Comparison of ENCODE assay signal across 11 cellular contexts in the genomic region with DNA sequence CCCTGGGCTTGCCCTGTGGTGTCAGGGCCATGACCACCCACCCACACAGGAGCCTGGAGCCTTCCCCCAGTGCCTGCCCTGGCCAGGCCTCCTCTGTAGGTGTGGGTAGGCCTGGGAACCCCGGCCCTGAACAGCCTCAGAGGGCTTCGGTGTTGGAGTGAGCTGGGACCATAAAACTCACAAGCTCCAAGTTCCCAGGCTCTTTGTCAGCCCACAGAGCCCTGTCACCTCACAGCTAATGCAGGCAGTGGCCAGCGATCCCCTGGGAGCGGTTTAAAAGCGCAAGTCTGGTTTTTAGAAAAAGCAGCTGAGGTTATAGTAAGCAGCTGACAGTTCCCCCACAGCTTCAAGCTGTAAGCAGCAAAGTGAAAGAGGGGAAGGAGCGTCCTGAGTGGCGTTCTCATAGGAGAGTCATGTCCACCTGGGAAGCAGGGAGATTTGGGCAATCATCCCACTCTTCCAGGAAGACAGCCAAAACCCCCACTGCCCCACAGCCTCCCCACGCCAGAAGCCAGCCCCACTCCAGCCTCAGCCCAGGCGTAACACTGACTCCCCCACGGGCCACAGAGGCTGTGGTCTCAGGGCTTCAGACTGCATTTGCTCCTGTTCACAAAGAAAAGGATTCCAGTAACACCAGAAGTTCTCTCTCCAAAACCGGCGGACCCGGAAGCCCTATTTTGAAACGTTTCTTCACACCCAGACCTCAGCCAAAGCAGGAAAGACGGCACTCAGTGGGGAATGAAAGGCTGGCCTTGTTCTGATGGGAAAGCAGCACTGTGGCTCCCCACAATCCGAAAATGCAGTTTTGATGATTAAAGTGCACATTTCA. TPM values are rescaled to one million over a fixed set of nuclear protein-coding genes. Genes with fewer than 3 reads are reported as not detected.
DNase-seq lines count a peak whose midpoint lies in the region; ATAC-seq, FAIRE-seq and TF ChIP-seq lines count a peak whose summit lies in the region.
"Had no signal": no experiment of that assay in that cellular context is flagged by ENCODE, and none has a peak within 500 bp of the region (broad histone marks: within the 10 kb centered on the region; RNA-seq: fewer than 3 reads in every experiment).

No MANE protein-coding gene starts in this region.

- intact Hi-C loops in left ventricle myocardium inferior (cut with micrococcal nuclease) (no loop called here), sciatic nerve (cut with DNase I) (no loop called here)
- intact Hi-C loops in naive thymus-derived CD4-positive, alpha-beta T cell (cut with micrococcal nuclease): no loop called here

- POLR2A ChIA-PET in naive thymus-derived CD4-positive, alpha-beta T cell (lab: Charles Lee): no interaction called here

- ATAC-seq in sciatic nerve (peak; percentile 75), GM18907 (IDR thresholded peaks at IDR 0.05; ENCODE audit: unreplicated experiment) (no peak)
- ATAC-seq in naive thymus-derived CD4-positive, alpha-beta T cell: no peak
- ATAC-seq: foreskin keratinocyte had no signal

- WGBS in small intestine, 3 donors: 59 to 83% (median 72%) methylated on average over 16 of the region's 16 CpGs

- peak overlapping the region in 1 of 9 donors; percentile 41 for H3K27ac Mint-ChIP-seq in naive thymus-derived CD4-positive, alpha-beta T cell
- H3K27ac Mint-ChIP-seq: T-helper 1 cell treated with Interleukin-12 subunit alpha and Interleukin-12 subunit beta and Interleukin-4 antibody, amounts not matched to agents 30 μg/mL and 1 μg/mL, for 36 hours had no signal

- DNase-seq in GM03348 (ENCODE audit: low spot score) (peak; percentile 15), adipocyte (ENCODE audit: low read depth) (no peak), left ventricle myocardium inferior (peak; percentile 33), sciatic nerve (ENCODE audit: low spot score) (no peak), small intestine (no peak), COR-L47 (lab: John Stamatoyannopoulos, UW) (no peak)
- no peak for DNase-seq in naive thymus-derived CD4-positive, alpha-beta T cell
- DNase-seq: foreskin keratinocyte had no signal

- H3K4me3 ChIP-seq in adipocyte (ENCODE audit: low read length) (no peak overlapping the region), left ventricle myocardium inferior (peak overlapping the region; percentile 40), small intestine (ENCODE audit: low read depth in 1 of 2, low read length in 2 of 2) (no peak overlapping the region)
- H3K4me3 ChIP-seq in naive thymus-derived CD4-positive, alpha-beta T cell (ENCODE audit: low read length): no peak overlapping the region

- FAIRE-seq in small intestine (lab: Jason Lieb, UNC): no peak

- H3K4me1 Mint-ChIP-seq in naive thymus-derived CD4-positive, alpha-beta T cell: no peaks in the 10 kb centered on the region

- H3K4me3 Mint-ChIP-seq in naive thymus-derived CD4-positive, alpha-beta T cell: no peak overlapping the region
- H3K4me3 Mint-ChIP-seq: T-helper 1 cell treated with Interleukin-12 subunit alpha and Interleukin-12 subunit beta and Interleukin-4 antibody, amounts not matched to agents 30 μg/mL and 1 μg/mL, for 36 hours had no signal

- no peak for TF ChIP-seq CTCF in left ventricle myocardium inferior (IDR thresholded peaks at IDR 0.05; ENCODE audit: borderline replicate concordance)

- peak overlapping the region; percentile 69 for H3K27ac ChIP-seq in left ventricle myocardium inferior (replicated peaks)
- no peak overlapping the region for H3K27ac ChIP-seq in small intestine (ENCODE audit: low read depth in 1 of 2, low read length in 1 of 2)
- H3K27ac ChIP-seq in naive thymus-derived CD4-positive, alpha-beta T cell (ENCODE audit: low read depth, low read length): no peak overlapping the region
- H3K27ac ChIP-seq: foreskin keratinocyte, neutrophil had no signal

- H3K4me1 ChIP-seq in adipocyte (ENCODE audit: control insufficient read depth, insufficient read depth, low read length): peaks cover 19% of the 10 kb centered on the region
- peaks cover 6% of the 10 kb centered on the region for H3K4me1 ChIP-seq in left ventricle myocardium inferior
- H3K4me1 ChIP-seq in small intestine (ENCODE audit: control insufficient read depth in 2 of 2, insufficient read depth in 1 of 2, low read depth in 1 of 2, low read length in 1 of 2): no peaks in the 10 kb centered on the region
- no peaks in the 10 kb centered on the region for H3K4me1 ChIP-seq in naive thymus-derived CD4-positive, alpha-beta T cell (ENCODE audit: control insufficient read depth in 2 of 2, insufficient read depth in 2 of 2, low read length in 2 of 2)
- H3K4me1 ChIP-seq: foreskin keratinocyte had no signal

- H3K36me3 ChIP-seq in adipocyte (ENCODE audit: control insufficient read depth, insufficient read depth, low read length, severe bottlenecking) (no peaks in the 10 kb centered on the region), left ventricle myocardium inferior (no peaks in the 10 kb centered on the region), small intestine (ENCODE audit: control insufficient read depth in 2 of 2, insufficient read depth in 2 of 2, low read length in 2 of 2) (no peaks in the 10 kb centered on the region)
- no peaks in the 10 kb centered on the region for H3K36me3 ChIP-seq in naive thymus-derived CD4-positive, alpha-beta T cell (ENCODE audit: control insufficient read depth in 2 of 3, insufficient read depth in 3 of 3, low read length in 3 of 3)
- H3K36me3 ChIP-seq: neutrophil had no signal

- peak overlapping the region; percentile 10 for H3K9ac ChIP-seq in adipocyte (ENCODE audit: low read length)

- H3K9me3 Mint-ChIP-seq in naive thymus-derived CD4-positive, alpha-beta T cell: peaks cover 6 to 22% (median 17%) of the 10 kb centered on the region in 11 donors

- CTCF ChIA-PET in naive thymus-derived CD4-positive, alpha-beta T cell (lab: Charles Lee): interaction anchor here (0.6 kb wide), 1 partner anchor 10 kb away, joined by 3 read pairs; no protein-coding TSS in a partner anchor

- H3K27me3 Mint-ChIP-seq in naive thymus-derived CD4-positive, alpha-beta T cell: peaks cover 0 to 20% (median 5%) of the 10 kb centered on the region in 5 donors

- peaks cover 18% of the 10 kb centered on the region for H3K9me3 ChIP-seq in adipocyte (ENCODE audit: control insufficient read depth, low read length)
- peaks cover 23% of the 10 kb centered on the region for H3K9me3 ChIP-seq in left ventricle myocardium inferior (replicated peaks)
- no peaks in the 10 kb centered on the region for H3K9me3 ChIP-seq in small intestine (ENCODE audit: control insufficient read depth, low read depth)
- peaks cover 0 to 5% (median 0%) of the 10 kb centered on the region in 3 experiments for H3K9me3 ChIP-seq in naive thymus-derived CD4-positive, alpha-beta T cell (ENCODE audit: control insufficient read depth in 2 of 3, low read length in 3 of 3)
- H3K9me3 ChIP-seq: neutrophil had no signal

- H3K27me3 ChIP-seq in adipocyte (replicated peaks; ENCODE audit: control insufficient read depth, insufficient read depth, low read length) (peaks cover 13% of the 10 kb centered on the region), left ventricle myocardium inferior (ENCODE audit: low read depth) (peaks cover 11% of the 10 kb centered on the region), small intestine (ENCODE audit: control insufficient read depth in 2 of 2, insufficient read depth in 2 of 2, low read length in 2 of 2) (peaks cover 0 to 2% of the 10 kb centered on the region in 2 donors)
- no peaks in the 10 kb centered on the region for H3K27me3 ChIP-seq in naive thymus-derived CD4-positive, alpha-beta T cell (ENCODE audit: control insufficient read depth in 2 of 2, insufficient read depth in 2 of 2, low read length in 2 of 2)
- H3K27me3 ChIP-seq: foreskin keratinocyte, neutrophil had no signal

- peaks cover 0 to 15% (median 4%) of the 10 kb centered on the region in 5 donors for H3K36me3 Mint-ChIP-seq in naive thymus-derived CD4-positive, alpha-beta T cell

RNA-seq across cellular contexts. Expression of a gene that starts 34.3 kb away (rescaled TPM):
- total RNA-seq in left ventricle myocardium inferior (7.1 TPM), sciatic nerve (61.8 TPM)
- 1 to 10 TPM in 1 of 3 donors, under 1 TPM in 1, not detected in 1; 0.27 to 3.1 TPM for polyA plus RNA-seq in small intestine
- total RNA-seq in naive thymus-derived CD4-positive, alpha-beta T cell: not detected
- polyA plus RNA-seq in naive thymus-derived CD4-positive, alpha-beta T cell: not detected

Comparison
In these comparisons a context has a peak if more than half of its experiments do, and no peak if none do; other contexts are left out.
1. DNase-seq: peak in GM03348 (single experiment) and left ventricle myocardium inferior (single experiment); none in adipocyte (single experiment), sciatic nerve (single experiment), small intestine (single experiment), naive thymus-derived CD4-positive, alpha-beta T cell (0 of 9) and COR-L47 (single experiment).